In genomic region chr14:61171687-61172086, GRCh38 we compare ENCODE assay signal across 1 cellular context.
TF ChIP-seq lines count a peak whose summit lies in the region.

No MANE protein-coding gene starts in this region.

TF ChIP-seq in GM23338, 12 proteins besides CTCF, POLR2A, EP300 and RAD21 (continued from another document):
- no peak for TF ChIP-seq JUNB (IDR thresholded peaks at IDR 0.05; ENCODE audit: unreplicated experiment)
- no peak for TF ChIP-seq EZH2phosphoT487 (IDR thresholded peaks at IDR 0.05; ENCODE audit: unreplicated experiment)
- TF ChIP-seq STAT1 (IDR thresholded peaks at IDR 0.05; ENCODE audit: unreplicated experiment) = no peak
